10 cellular contexts compared by ENCODE assay signal in genomic region chr17:55734128-55734781, GRCh38. TPM values are rescaled to one million over a fixed set of nuclear protein-coding genes. Genes with fewer than 3 reads are reported as not detected.
DNase-seq lines count a peak whose midpoint lies in the region; ATAC-seq and TF ChIP-seq lines count a peak whose summit lies in the region.
"Had no signal": no experiment of that assay in that cellular context is flagged by ENCODE, and none has a peak within 500 bp of the region (broad histone marks: within the 10 kb centered on the region; RNA-seq: fewer than 3 reads in every experiment).

No MANE protein-coding gene starts in this region.

- H3K27me3 ChIP-seq in ACC112 (ENCODE audit: insufficient read depth, low read length) (no peaks in the 10 kb centered on the region), Karpas-422 (ENCODE audit: low read length) (no peaks in the 10 kb centered on the region), fibroblast of lung (ENCODE audit: control insufficient read depth, insufficient read depth, low read length) (no peaks in the 10 kb centered on the region)

- H3K4me2 ChIP-seq in Karpas-422 (ENCODE audit: low read depth, low read length, poor library complexity, severe bottlenecking) (peak overlapping the region; percentile 30), fibroblast of lung (ENCODE audit: extremely low read depth, insufficient read depth, low read length) (peak overlapping the region; percentile 55)

- DNase-seq in Karpas-422 (no peak), fibroblast of lung (ENCODE audit: low read depth in 2 of 2) (peak in 1 of 2 donors; percentile 65), cerebellar cortex (ENCODE audit: low spot score) (no peak), NCI-H146 (lab: John Stamatoyannopoulos, UW) (no peak), AG08395 (ENCODE audit: low spot score) (no peak), Right ventricle myocardium superior (no peak)
- DNase-seq: DMS79 treated with DMSO at 0.1 percent for 48 hours, head of caudate nucleus had no signal

- H3K27ac ChIP-seq in ACC112 (ENCODE audit: low read depth, low read length) (peak overlapping the region; percentile 73), Karpas-422 (ENCODE audit: low read length) (no peak overlapping the region), fibroblast of lung (ENCODE audit: insufficient read depth, low read length) (no peak overlapping the region)

- H3K9me3 ChIP-seq in Karpas-422 (ENCODE audit: low read length) (no peaks in the 10 kb centered on the region), fibroblast of lung (ENCODE audit: control insufficient read depth, insufficient read depth, low read depth, low read length) (no peaks in the 10 kb centered on the region)

- H3K4me3 ChIP-seq in ACC112 (ENCODE audit: low read depth, low read length) (peak overlapping the region; percentile 56), Karpas-422 (ENCODE audit: low read length) (no peak overlapping the region), fibroblast of lung (replicated peaks in 1 of 4; ENCODE audit: control extremely low read depth in 1 of 4, insufficient read depth in 1 of 4, low read depth in 3 of 4, low read length in 4 of 4) (peak overlapping the region in 1 of 4 experiments; percentile 4)

- no peaks in the 10 kb centered on the region for H4K20me1 ChIP-seq in Karpas-422 (ENCODE audit: insufficient read depth, low read depth, low read length)
- H4K20me1 ChIP-seq in fibroblast of lung (ENCODE audit: control insufficient read depth, extremely low read depth, insufficient read depth, low read length), result no peaks in the 10 kb centered on the region

- intact Hi-C loops in Right ventricle myocardium superior (cut with DNase I), result no loop called here

- peak overlapping the region; percentile 41 for H2AFZ ChIP-seq in ACC112 (ENCODE audit: low read length, unreplicated experiment)
- H2AFZ ChIP-seq in Karpas-422 (ENCODE audit: low read length), result no peak overlapping the region
- no peak overlapping the region for H2AFZ ChIP-seq in fibroblast of lung (ENCODE audit: low read length)

- no peaks in the 10 kb centered on the region for H3K9me2 ChIP-seq in Karpas-422 (replicated peaks; ENCODE audit: insufficient read depth, low read length)

- H3K4me1 ChIP-seq in ACC112 (ENCODE audit: control insufficient read depth, insufficient read depth, low read length, unreplicated experiment) (peaks cover 68% of the 10 kb centered on the region), Karpas-422 (ENCODE audit: low read length) (peaks cover 20% of the 10 kb centered on the region), fibroblast of lung (ENCODE audit: control insufficient read depth, extremely low read depth, insufficient read depth, low read length) (peaks cover 23% of the 10 kb centered on the region)

- ATAC-seq in GM18867 (IDR thresholded peaks at IDR 0.05; ENCODE audit: unreplicated experiment) (peak; percentile 63), Right ventricle myocardium superior (ENCODE audit: poor library complexity) (no peak)

- TF ChIP-seq CTCF in fibroblast of lung (conservative IDR thresholded peaks at IDR 0.05 in 1 of 2, IDR thresholded peaks at IDR 0.05 in 1 of 2; ENCODE audit: low read depth in 1 of 2, low read length in 2 of 2), result no peak

- H3K79me2 ChIP-seq in ACC112 (ENCODE audit: control insufficient read depth, insufficient read depth, low read length, unreplicated experiment), result no peaks in the 10 kb centered on the region
- no peaks in the 10 kb centered on the region for H3K79me2 ChIP-seq in Karpas-422 (ENCODE audit: low read length)
- H3K79me2 ChIP-seq in fibroblast of lung (ENCODE audit: control insufficient read depth, insufficient read depth, low read length), result no peaks in the 10 kb centered on the region

- H3K36me3 ChIP-seq in ACC112 (ENCODE audit: insufficient read depth, low read length) (no peaks in the 10 kb centered on the region), Karpas-422 (ENCODE audit: insufficient read depth, low read length) (no peaks in the 10 kb centered on the region), fibroblast of lung (ENCODE audit: control insufficient read depth, insufficient read depth, low read length) (no peaks in the 10 kb centered on the region)

- no peak overlapping the region for H3K9ac ChIP-seq in Karpas-422 (ENCODE audit: low read length)
- no peak overlapping the region for H3K9ac ChIP-seq in fibroblast of lung (ENCODE audit: insufficient read depth, low read length)

RNA-seq across cellular contexts. Expression of gene TMEM100, which starts 11.6 kb away (rescaled TPM):
- 0.43 and 1.1 TPM in 2 replicates for total RNA-seq in Karpas-422 (2014; rRNA removed; shearing (Covaris generic); ENCODE audit: low replicate concordance)
- total RNA-seq in fibroblast of lung, result 1.7 and 2.6 TPM in 2 replicates
- polyA plus RNA-seq in fibroblast of lung, result 2.2 and 3.5 TPM in 2 replicates
- polyA plus RNA-seq in fibroblast of lung (2012), result 2.3 and 4.0 TPM in 2 replicates
- polyA minus RNA-seq in fibroblast of lung (ENCODE audit: low replicate concordance), result 0.75 and 4.9 TPM in 2 replicates
- total RNA-seq in Right ventricle myocardium superior, result 15.5 TPM

RNA-seq across cellular contexts. Expression of gene PCTP, which starts 16.6 kb away (rescaled TPM):
- 15.1 and 20.7 TPM in 2 replicates for total RNA-seq in Karpas-422 (2014; rRNA removed; shearing (Covaris generic); ENCODE audit: low replicate concordance)
- total RNA-seq in fibroblast of lung (16.9 and 20.6 TPM in 2 replicates), Right ventricle myocardium superior (19.1 TPM)
- polyA plus RNA-seq in fibroblast of lung, result 20.4 and 21.5 TPM in 2 replicates
- 11.8 and 11.9 TPM in 2 replicates for polyA plus RNA-seq in fibroblast of lung (2012)
- polyA minus RNA-seq in fibroblast of lung (ENCODE audit: low replicate concordance), result 7.3 and 12.6 TPM in 2 replicates
